Comparison of ENCODE assay signal across 8 cellular contexts in the genomic region with DNA sequence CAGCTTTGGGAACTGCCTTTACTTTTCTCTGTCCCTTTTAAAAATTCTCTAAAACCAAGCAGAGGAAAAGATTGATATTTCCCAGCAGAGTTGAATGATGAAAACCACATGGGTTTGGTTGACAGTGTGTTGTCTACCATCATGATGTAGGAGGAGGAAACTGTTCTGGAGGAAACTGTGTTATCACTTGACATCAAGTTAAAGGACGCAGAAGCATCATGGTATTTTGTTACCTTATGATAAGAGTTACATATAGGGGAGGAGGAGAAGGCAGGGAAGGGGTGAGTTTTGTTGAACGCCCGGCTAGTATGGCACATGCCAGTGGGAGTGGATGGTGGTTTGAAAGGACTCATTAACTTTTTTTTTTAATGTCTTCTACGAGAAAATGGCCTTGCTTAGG. TPM values are rescaled to one million over a fixed set of nuclear protein-coding genes. Genes with fewer than 3 reads are reported as not detected.
DNase-seq lines count a peak whose midpoint lies in the region; ATAC-seq, FAIRE-seq and TF ChIP-seq lines count a peak whose summit lies in the region.

No MANE protein-coding gene starts in this region.

- peaks cover 7 to 8% (median 8%) of the 10 kb centered on the region in 3 donors for H3K4me1 Mint-ChIP-seq in naive B cell

- DNase-seq in AG09309 (ENCODE audit: low read depth) (no peak), HL-60 (ENCODE audit: low read depth in 1 of 2, low spot score in 1 of 2) (no peak), K562 (ENCODE audit: extremely low read depth in 1 of 4, low spot score in 3 of 4) (peak; percentile 15 to 47 (median 24)), naive B cell (no peak), NCI-H524 (lab: John Stamatoyannopoulos, UW) (no peak), hippocampal formation (lab: John Stamatoyannopoulos, UW) (no peak)
- DNase-seq in stimulated activated CD4-positive, alpha-beta T cell treated with anti-CD3 and anti-CD28 coated beads, Interleukin-12 subunit alpha, Interleukin-12 subunit beta, amount 100 ng/mL, for 4 hours = no peak

- H3K36me3 ChIP-seq in K562 (ENCODE audit: control insufficient read depth, insufficient read depth, low read length) = no peaks in the 10 kb centered on the region

- H3K27ac ChIP-seq in HL-60 (replicated peaks) (no peak overlapping the region; the same call in 1 of the 2 replicates), K562 (ENCODE audit: extremely low read depth, low read depth, low read length) (peak overlapping the region; percentile 93)

- H3K27me3 ChIP-seq in HL-60 (ENCODE audit: insufficient read depth, poor library complexity, severe bottlenecking) = no peaks in the 10 kb centered on the region
- no peaks in the 10 kb centered on the region for H3K27me3 ChIP-seq in K562 (ENCODE audit: control insufficient read depth in 2 of 2, insufficient read depth in 2 of 2, low read length in 2 of 2)

- no peak for TF ChIP-seq POLR2A in K562 (conservative IDR thresholded peaks at IDR 0.05)

- peak overlapping the region; percentile 100 for H2AFZ ChIP-seq in K562 (ENCODE audit: low read depth, low read length)

- 8% methylated on average over 4 of the region's 4 CpGs for WGBS in K562 (ENCODE audit: insufficient coverage, low coverage, missing lambda C conversion rate)

- peak overlapping the region in 1 of 2 experiments; percentile 92; a peak in 2 of 4 replicates for H3K9ac ChIP-seq in K562 (ENCODE audit: insufficient read depth in 1 of 2, low read depth in 2 of 2, low read length in 2 of 2)

- intact Hi-C loops in K562 (cut with micrococcal nuclease) = loop anchor here (5.0 kb wide), 1 partner anchor 202 kb away; a partner anchor contains a TSS

- H3K79me2 ChIP-seq in K562 (ENCODE audit: control insufficient read depth, insufficient read depth, low read length) = no peaks in the 10 kb centered on the region; the same call in 2 of the 3 replicates

- H3K4me1 ChIP-seq in K562 (replicated peaks in 1 of 2; ENCODE audit: control insufficient read depth in 2 of 2, insufficient read depth in 2 of 2, low read length in 2 of 2) = peaks cover 10 to 14% of the 10 kb centered on the region in 2 experiments

- in situ Hi-C loops in K562 (cut with MboI) = no loop called here

- no TSS peak for BruUV-seq in K562 (replicated peaks; lab: Mats Ljungman, UMichigan)

- peak; percentile 2; the same call in 2 of the 3 replicates for ATAC-seq in K562
- ATAC-seq in naive B cell (ENCODE audit: low read depth in 2 of 2) = no peak
- no peak for ATAC-seq in HG03460 (IDR thresholded peaks at IDR 0.05; ENCODE audit: unreplicated experiment)

- H3K27me3 Mint-ChIP-seq in naive B cell = peaks cover 6 to 23% (median 17%) of the 10 kb centered on the region in 3 donors

- peak overlapping the region; percentile 75 to 89 (median 83) for H3K4me3 Mint-ChIP-seq in naive B cell

- H3K36me3 Mint-ChIP-seq in naive B cell = no peaks in the 10 kb centered on the region

- peaks cover 3% of the 10 kb centered on the region; the same call in 1 of the 2 replicates for H3K9me3 ChIP-seq in K562 (replicated peaks; ENCODE audit: control insufficient read depth, insufficient read depth, low read depth, low read length)

- H3K4me3 ChIP-seq in AG09309 (ENCODE audit: control insufficient read depth, low read depth, low read length) (peak overlapping the region; percentile 84), HL-60 (replicated peaks; ENCODE audit: insufficient read depth, low read length) (peak overlapping the region; percentile 95), K562 (no peak overlapping the region)

- peak; percentile 58 for FAIRE-seq in K562 (lab: Jason Lieb, UNC)

- no peaks in the 10 kb centered on the region for H4K20me1 ChIP-seq in K562 (replicated peaks; ENCODE audit: control insufficient read depth, insufficient read depth, low read length)

- CTCF ChIA-PET in K562 (lab: Yijun Ruan, JAX; ENCODE audit: low intra/inter-chr PET ratio) = no interaction called here

- no peak overlapping the region for H3K27ac Mint-ChIP-seq in naive B cell

- no peak for TF ChIP-seq RAD21 in K562 (CRISPR knock-in tag; conservative IDR thresholded peaks at IDR 0.05 in 1 of 2, IDR thresholded peaks at IDR 0.05 in 1 of 2)

- no peaks in the 10 kb centered on the region for H3K9me1 ChIP-seq in K562 (ENCODE audit: control insufficient read depth, insufficient read depth, low read length)

- TF ChIP-seq EP300 in K562 (IDR thresholded peaks at IDR 0.05; ENCODE audit: low read length) = no peak

- H3K9me3 Mint-ChIP-seq in naive B cell = peaks cover 0 to 2% (median 0%) of the 10 kb centered on the region in 7 donors

- POLR2A ChIA-PET in K562 (lab: Yijun Ruan, JAX) = interaction anchor here (0.8 to 2.8 kb wide), 4 partner anchors 8 to 200 kb away, joined by 4 to 8 read pairs (median 4); no protein-coding TSS in a partner anchor

- TF ChIP-seq CTCF in AG09309 (IDR thresholded peaks at IDR 0.05; ENCODE audit: control insufficient read depth, insufficient read depth, low read depth, low read length, missing control alignments) (no peak), HL-60 (IDR thresholded peaks at IDR 0.05; ENCODE audit: insufficient read depth, low read length) (no peak), K562 (IDR thresholded peaks at IDR 0.05 in 2 of 3, conservative IDR thresholded peaks at IDR 0.05 in 1 of 3; ENCODE audit: insufficient read depth in 2 of 3, low read depth in 1 of 3, low read length in 3 of 3) (no peak)

- H3K4me2 ChIP-seq in K562 (ENCODE audit: insufficient read depth, low read length) = peak overlapping the region; percentile 56

TF ChIP-seq in K562, 482 proteins besides CTCF, POLR2A, EP300 and RAD21 (continues in another document):
- TF ChIP-seq, protein P1, sequence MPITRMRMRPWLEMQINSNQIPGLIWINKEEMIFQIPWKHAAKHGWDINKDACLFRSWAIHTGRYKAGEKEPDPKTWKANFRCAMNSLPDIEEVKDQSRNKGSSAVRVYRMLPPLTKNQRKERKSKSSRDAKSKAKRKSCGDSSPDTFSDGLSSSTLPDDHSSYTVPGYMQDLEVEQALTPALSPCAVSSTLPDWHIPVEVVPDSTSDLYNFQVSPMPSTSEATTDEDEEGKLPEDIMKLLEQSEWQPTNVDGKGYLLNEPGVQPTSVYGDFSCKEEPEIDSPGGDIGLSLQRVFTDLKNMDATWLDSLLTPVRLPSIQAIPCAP (CRISPR knock-in tag; IDR thresholded peaks at IDR 0.05; ENCODE audit: borderline replicate concordance) = no peak
- TF ChIP-seq ZNF134 (CRISPR knock-in tag; conservative IDR thresholded peaks at IDR 0.05) (no peak), ZNF146 (CRISPR knock-in tag; IDR thresholded peaks at IDR 0.05; ENCODE audit: unreplicated experiment) (no peak), CBFA2T3 (IDR thresholded peaks at IDR 0.05) (peak; percentile 19; the same call in 1 of the 2 replicates), SNIP1 (IDR thresholded peaks at IDR 0.05; ENCODE audit: low read depth) (no peak)
- TF ChIP-seq, protein P2, sequence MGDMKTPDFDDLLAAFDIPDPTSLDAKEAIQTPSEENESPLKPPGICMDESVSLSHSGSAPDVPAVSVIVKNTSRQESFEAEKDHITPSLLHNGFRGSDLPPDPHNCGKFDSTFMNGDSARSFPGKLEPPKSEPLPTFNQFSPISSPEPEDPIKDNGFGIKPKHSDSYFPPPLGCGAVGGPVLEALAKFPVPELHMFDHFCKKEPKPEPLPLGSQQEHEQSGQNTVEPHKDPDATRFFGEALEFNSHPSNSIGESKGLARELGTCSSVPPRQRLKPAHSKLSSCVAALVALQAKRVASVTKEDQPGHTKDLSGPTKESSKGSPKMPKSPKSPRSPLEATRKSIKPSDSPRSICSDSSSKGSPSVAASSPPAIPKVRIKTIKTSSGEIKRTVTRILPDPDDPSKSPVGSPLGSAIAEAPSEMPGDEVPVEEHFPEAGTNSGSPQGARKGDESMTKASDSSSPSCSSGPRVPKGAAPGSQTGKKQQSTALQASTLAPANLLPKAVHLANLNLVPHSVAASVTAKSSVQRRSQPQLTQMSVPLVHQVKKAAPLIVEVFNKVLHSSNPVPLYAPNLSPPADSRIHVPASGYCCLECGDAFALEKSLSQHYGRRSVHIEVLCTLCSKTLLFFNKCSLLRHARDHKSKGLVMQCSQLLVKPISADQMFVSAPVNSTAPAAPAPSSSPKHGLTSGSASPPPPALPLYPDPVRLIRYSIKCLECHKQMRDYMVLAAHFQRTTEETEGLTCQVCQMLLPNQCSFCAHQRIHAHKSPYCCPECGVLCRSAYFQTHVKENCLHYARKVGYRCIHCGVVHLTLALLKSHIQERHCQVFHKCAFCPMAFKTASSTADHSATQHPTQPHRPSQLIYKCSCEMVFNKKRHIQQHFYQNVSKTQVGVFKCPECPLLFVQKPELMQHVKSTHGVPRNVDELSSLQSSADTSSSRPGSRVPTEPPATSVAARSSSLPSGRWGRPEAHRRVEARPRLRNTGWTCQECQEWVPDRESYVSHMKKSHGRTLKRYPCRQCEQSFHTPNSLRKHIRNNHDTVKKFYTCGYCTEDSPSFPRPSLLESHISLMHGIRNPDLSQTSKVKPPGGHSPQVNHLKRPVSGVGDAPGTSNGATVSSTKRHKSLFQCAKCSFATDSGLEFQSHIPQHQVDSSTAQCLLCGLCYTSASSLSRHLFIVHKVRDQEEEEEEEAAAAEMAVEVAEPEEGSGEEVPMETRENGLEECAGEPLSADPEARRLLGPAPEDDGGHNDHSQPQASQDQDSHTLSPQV (IDR thresholded peaks at IDR 0.05) = 0 out of 2 replicates have a peak, but pooled peaks have one; percentile 86

RNA-seq across cellular contexts. Expression of a gene that starts 0.9 kb away (rescaled TPM):
- total RNA-seq in K562 (2011; cell fraction: chromatin; rRNA removed; ENCODE audit: low replicate concordance) = 2.2 and 2.9 TPM in 2 replicates
- total RNA-seq in K562 (2011; cell fraction: nucleolus; rRNA removed) = 1.2 and 1.7 TPM in 2 replicates
- 2.8 and 3.7 TPM in 2 replicates for total RNA-seq in K562 (2011; cell fraction: nucleoplasm; rRNA removed)
- total RNA-seq in K562 (2014; rRNA removed) (1.0 and 1.1 TPM in 2 replicates), K562 (2014; rRNA removed; fragmentation: Illumina TruSeq; extraction: Trizol) (1.2 TPM in 2 replicates), K562 (2015; rRNA removed; fragmentation: Illumina TruSeq; extraction: Trizol) (0.87 and 0.91 TPM in 2 replicates), K562 (2021) (0.58 and 1.2 TPM in 2 replicates)
- polyA plus RNA-seq in K562 (2011; rRNA removed) (1.6 and 2.2 TPM in 2 replicates), K562 (2014; fragmentation: Illumina TruSeq; extraction: Trizol) (0.93 and 1.2 TPM in 2 replicates), K562 (2014; fragmentation: Nextera tagmentation; extraction: Ambion mirVana) (1 to 10 TPM in 1 of 2 experiments, under 1 TPM in 1; 0.74 to 1.6 TPM), K562 (2014; rRNA removed) (1.1 and 1.3 TPM in 2 replicates), naive B cell (ENCODE audit: low read depth in 6 of 6) (not detected)
- polyA plus RNA-seq in K562 (2011; cell fraction: cytosol; rRNA removed) = 0.94 and 1.4 TPM in 2 replicates
- 1.2 and 1.3 TPM in 2 replicates for polyA plus RNA-seq in K562 (2011; cell fraction: nucleus; rRNA removed)
- 0.62 and 0.89 TPM in 2 replicates for polyA plus RNA-seq in K562 (2012)
- polyA minus RNA-seq in K562 (2011; rRNA and poly(A)+ RNA removed) = 0.78 and 1.1 TPM in 2 replicates
- polyA minus RNA-seq in K562 (2011; cell fraction: cytosol; rRNA and poly(A)+ RNA removed) = not detected in 2 replicates
- 0.89 and 0.94 TPM in 2 replicates for polyA minus RNA-seq in K562 (2011; cell fraction: nucleus; rRNA and poly(A)+ RNA removed)

Comparison
In these comparisons a context has a peak if more than half of its experiments do, and no peak if none do; other contexts are left out.
1. DNase-seq: peak in K562 (4 of 4); none in AG09309 (single experiment), HL-60 (0 of 2), naive B cell (single experiment), NCI-H524 (0 of 2), stimulated activated CD4-positive, alpha-beta T cell treated with anti-CD3 and anti-CD28 coated beads, Interleukin-12 subunit alpha, Interleukin-12 subunit beta, amount 100 ng/mL, for 4 hours (single experiment) and hippocampal formation (0 of 2).